23 cellular contexts compared by ENCODE assay signal in genomic region chr3:194995922-194996321, GRCh38.
DNase-seq lines count a peak whose midpoint lies in the region; ATAC-seq and TF ChIP-seq lines count a peak whose summit lies in the region.
"Had no signal": no experiment of that assay in that cellular context is flagged by ENCODE, and none has a peak within 500 bp of the region (broad histone marks: within the 10 kb centered on the region; RNA-seq: fewer than 3 reads in every experiment).

No MANE protein-coding gene starts in this region.

- CTCF ChIA-PET in activated CD8-positive, alpha-beta memory T cell treated with anti-CD3 and anti-CD28 coated beads, Interleukin-2, amount 10 ng/mL, durations not matched to agents 7 days and 5 days (lab: Charles Lee): no interaction called here

- ATAC-seq in activated CD8-positive, alpha-beta memory T cell treated with anti-CD3 and anti-CD28 coated beads, Interleukin-2, amount 10 ng/mL, durations not matched to agents 7 days and 5 days: no peak
- ATAC-seq: GM12878 had no signal

- no peaks in the 10 kb centered on the region for H3F3A ChIP-seq in smooth muscle cell (ENCODE audit: low read depth)

- no peaks in the 10 kb centered on the region for H3K79me2 ChIP-seq in smooth muscle cell (ENCODE audit: low read depth)

- H3K27ac ChIP-seq in coronary artery: no peak overlapping the region
- H3K27ac ChIP-seq in vagina: no peak overlapping the region
- H3K27ac ChIP-seq in smooth muscle cell (ENCODE audit: low read depth): no peak overlapping the region
- H3K27ac ChIP-seq: BLaER1 treated with 17β-estradiol and CSF1 and Interleukin-3, amounts not matched to agents 10 nM and 100 nM; Peyer's patch had no signal

- no peak overlapping the region for H2AFZ ChIP-seq in smooth muscle cell (ENCODE audit: low read depth)

- peak; percentile 24 for DNase-seq in activated CD8-positive, alpha-beta memory T cell treated with anti-CD3 and anti-CD28 coated beads for 24 hours
- DNase-seq in activated CD8-positive, alpha-beta memory T cell treated with anti-CD3 and anti-CD28 coated beads, Interleukin-2, amount 10 ng/mL, durations not matched to agents 7 days and 5 days: no peak
- DNase-seq in coronary artery (ENCODE audit: low spot score): peak; percentile 28
- DNase-seq in midbrain (lab: John Stamatoyannopoulos, UW): peak; percentile 5
- peak; percentile 82 to 84 for DNase-seq in vagina (ENCODE audit: extremely low spot score in 2 of 2)
- no peak for DNase-seq in GM19240 (ENCODE audit: insufficient read length, low spot score)
- DNase-seq in smooth muscle cell (lab: John Stamatoyannopoulos, UW; ENCODE audit: unreplicated experiment): no peak
- DNase-seq: 8988T; CD4-positive, alpha-beta memory T cell; DMS 273 treated with DMSO at 0.1 percent for 48 hours; DMS79 treated with DMSO at 0.1 percent for 48 hours; GOT3; Karpas-422; MV-4-11; NCI-H1105 treated with DMSO at 0.1 percent for 48 hours; NCI-H2029 treated with DMSO at 0.1 percent for 48 hours; NCI-H345; NCI-H524 treated with DMSO at 0.1 percent for 48 hours; NCI-H82 had no signal

- 86% methylated on average over 12 of the region's 12 CpGs for WGBS in smooth muscle cell (ENCODE audit: low lambda C conversion rate)

- H3K4me3 Mint-ChIP-seq in activated CD8-positive, alpha-beta memory T cell treated with anti-CD3 and anti-CD28 coated beads, Interleukin-2, amount 10 ng/mL, durations not matched to agents 7 days and 5 days: no peak overlapping the region
- H3K4me3 Mint-ChIP-seq: CD4-positive, alpha-beta memory T cell had no signal

- TF ChIP-seq CTCF in coronary artery (IDR thresholded peaks at IDR 0.05) (no peak), vagina (IDR thresholded peaks at IDR 0.05) (no peak), smooth muscle cell (IDR thresholded peaks at IDR 0.05; ENCODE audit: borderline replicate concordance, insufficient read depth, poor library complexity, severe bottlenecking) (no peak)

- no peaks in the 10 kb centered on the region for H3K36me3 ChIP-seq in vagina
- H3K36me3 ChIP-seq in smooth muscle cell (ENCODE audit: low read depth): no peaks in the 10 kb centered on the region
- H3K36me3 ChIP-seq: BLaER1 treated with 17β-estradiol and CSF1 and Interleukin-3, amounts not matched to agents 10 nM and 100 nM; Peyer's patch had no signal

- H3K9me3 Mint-ChIP-seq in activated CD8-positive, alpha-beta memory T cell treated with anti-CD3 and anti-CD28 coated beads, Interleukin-2, amount 10 ng/mL, durations not matched to agents 7 days and 5 days (ENCODE audit: low read depth): no peaks in the 10 kb centered on the region
- H3K9me3 Mint-ChIP-seq: CD4-positive, alpha-beta memory T cell had no signal

- H3K4me3 ChIP-seq in coronary artery (no peak overlapping the region), vagina (no peak overlapping the region), smooth muscle cell (no peak overlapping the region)
- H3K4me3 ChIP-seq: BLaER1 treated with 17β-estradiol and CSF1 and Interleukin-3, amounts not matched to agents 10 nM and 100 nM; GM12878; Peyer's patch had no signal

- intact Hi-C loops in vagina (cut with DNase I): no loop called here

- no peaks in the 10 kb centered on the region for H4K20me1 ChIP-seq in smooth muscle cell (ENCODE audit: low read depth)
- H4K20me1 ChIP-seq: BLaER1 treated with 17β-estradiol and CSF1 and Interleukin-3, amounts not matched to agents 10 nM and 100 nM had no signal

- no peaks in the 10 kb centered on the region for H3K27me3 ChIP-seq in vagina
- no peaks in the 10 kb centered on the region for H3K27me3 ChIP-seq in smooth muscle cell (ENCODE audit: low read depth)
- H3K27me3 ChIP-seq: BLaER1 treated with 17β-estradiol and CSF1 and Interleukin-3, amounts not matched to agents 10 nM and 100 nM; Peyer's patch had no signal

- H3K4me2 ChIP-seq in smooth muscle cell: no peak overlapping the region

- H3K9ac ChIP-seq in smooth muscle cell (ENCODE audit: low read depth): no peak overlapping the region
- H3K9ac ChIP-seq: BLaER1 treated with 17β-estradiol and CSF1 and Interleukin-3, amounts not matched to agents 10 nM and 100 nM had no signal

- no peak overlapping the region for H3K27ac Mint-ChIP-seq in activated CD8-positive, alpha-beta memory T cell treated with anti-CD3 and anti-CD28 coated beads, Interleukin-2, amount 10 ng/mL, durations not matched to agents 7 days and 5 days
- H3K27ac Mint-ChIP-seq: CD4-positive, alpha-beta memory T cell had no signal

- no peaks in the 10 kb centered on the region for H3K9me3 ChIP-seq in vagina
- H3K9me3 ChIP-seq in smooth muscle cell (replicated peaks; ENCODE audit: low read depth): no peaks in the 10 kb centered on the region
- H3K9me3 ChIP-seq: BLaER1 treated with 17β-estradiol and CSF1 and Interleukin-3, amounts not matched to agents 10 nM and 100 nM; Caco-2; Peyer's patch had no signal

- no peaks in the 10 kb centered on the region for H3K4me1 Mint-ChIP-seq in activated CD8-positive, alpha-beta memory T cell treated with anti-CD3 and anti-CD28 coated beads, Interleukin-2, amount 10 ng/mL, durations not matched to agents 7 days and 5 days
- H3K4me1 Mint-ChIP-seq: CD4-positive, alpha-beta memory T cell had no signal

- peaks cover 12% of the 10 kb centered on the region for H3K27me3 Mint-ChIP-seq in activated CD8-positive, alpha-beta memory T cell treated with anti-CD3 and anti-CD28 coated beads, Interleukin-2, amount 10 ng/mL, durations not matched to agents 7 days and 5 days

- no peaks in the 10 kb centered on the region for H3K4me1 ChIP-seq in vagina
- no peaks in the 10 kb centered on the region for H3K4me1 ChIP-seq in smooth muscle cell (ENCODE audit: low read depth)
- H3K4me1 ChIP-seq: Peyer's patch had no signal

- TF ChIP-seq POLR2A in vagina (IDR thresholded peaks at IDR 0.05): no peak

- H3K36me3 Mint-ChIP-seq in activated CD8-positive, alpha-beta memory T cell treated with anti-CD3 and anti-CD28 coated beads, Interleukin-2, amount 10 ng/mL, durations not matched to agents 7 days and 5 days: no peaks in the 10 kb centered on the region
- H3K36me3 Mint-ChIP-seq: CD4-positive, alpha-beta memory T cell had no signal

Comparison
In these comparisons a context has a peak if more than half of its experiments do, and no peak if none do; other contexts are left out.
1. DNase-seq: peak in activated CD8-positive, alpha-beta memory T cell treated with anti-CD3 and anti-CD28 coated beads for 24 hours (single experiment), coronary artery (single experiment), midbrain (single experiment) and vagina (2 of 2); none in activated CD8-positive, alpha-beta memory T cell treated with anti-CD3 and anti-CD28 coated beads, Interleukin-2, amount 10 ng/mL, durations not matched to agents 7 days and 5 days (single experiment), GM19240 (single experiment) and smooth muscle cell (single experiment).